ENCODE assay signal across 34 cellular contexts in the genomic region with DNA sequence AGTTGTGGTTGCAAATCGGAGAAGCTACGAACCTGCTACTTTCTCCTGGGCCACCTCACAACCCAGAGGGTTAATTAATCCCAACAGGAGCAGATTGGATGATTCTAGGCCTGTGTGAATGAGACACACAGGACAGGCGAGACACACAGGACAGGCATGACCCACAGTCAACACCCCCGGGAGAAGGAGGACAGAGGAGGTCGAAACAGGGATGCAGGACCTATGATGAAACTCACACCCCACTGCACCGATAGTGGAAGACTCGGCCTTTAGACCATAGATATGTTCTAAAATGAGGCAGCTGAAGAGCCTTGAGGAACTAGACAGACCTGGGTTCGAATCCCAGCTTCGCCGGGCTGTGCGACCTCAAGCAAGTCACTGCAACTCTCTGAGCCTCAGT. TPM values are rescaled to one million over a fixed set of nuclear protein-coding genes. Genes with fewer than 3 reads are reported as not detected.
"Had no signal": no experiment of that assay in that cellular context is flagged by ENCODE, and none has a peak within 500 bp of the region (broad histone marks: within the 10 kb centered on the region; RNA-seq: fewer than 3 reads in every experiment).

No MANE protein-coding gene starts in this region.

- H3K4me3 Mint-ChIP-seq: activated CD4-positive, alpha-beta memory T cell treated with anti-CD3 and anti-CD28 coated beads, Interleukin-2, amount 10 ng/mL, durations not matched to agents 7 days and 5 days; activated CD8-positive, alpha-beta memory T cell treated with anti-CD3 and anti-CD28 coated beads, Interleukin-2, amount 10 ng/mL, durations not matched to agents 7 days and 5 days; activated naive CD4-positive, alpha-beta T cell treated with anti-CD3 and anti-CD28 coated beads, Interleukin-2, amount 10 ng/mL, durations not matched to agents 7 days and 5 days; activated naive CD8-positive, alpha-beta T cell; activated naive CD8-positive, alpha-beta T cell treated with anti-CD3 and anti-CD28 coated beads, Interleukin-2, amount 50 U/mL, for 24 hours had no signal

- H3K36me3 Mint-ChIP-seq: activated CD8-positive, alpha-beta memory T cell treated with anti-CD3 and anti-CD28 coated beads, Interleukin-2, amount 10 ng/mL, durations not matched to agents 7 days and 5 days; activated naive CD4-positive, alpha-beta T cell treated with anti-CD3 and anti-CD28 coated beads, Interleukin-2, amount 10 ng/mL, durations not matched to agents 7 days and 5 days; activated naive CD8-positive, alpha-beta T cell had no signal

- H3K27ac Mint-ChIP-seq: activated CD4-positive, alpha-beta memory T cell treated with anti-CD3 and anti-CD28 coated beads, Interleukin-2, amount 10 ng/mL, durations not matched to agents 7 days and 5 days; activated CD8-positive, alpha-beta memory T cell treated with anti-CD3 and anti-CD28 coated beads, Interleukin-2, amount 10 ng/mL, durations not matched to agents 7 days and 5 days; activated naive CD4-positive, alpha-beta T cell treated with anti-CD3 and anti-CD28 coated beads, Interleukin-2, amount 10 ng/mL, durations not matched to agents 7 days and 5 days; activated naive CD8-positive, alpha-beta T cell; activated naive CD8-positive, alpha-beta T cell treated with anti-CD3 and anti-CD28 coated beads, Interleukin-2, amount 50 U/mL, for 24 hours had no signal

- H3K4me2 ChIP-seq: PC-9 had no signal

- H3K27me3 ChIP-seq: brain microvascular endothelial cell had no signal

- FAIRE-seq: RCC 7860 had no signal

- ATAC-seq: activated CD8-positive, alpha-beta memory T cell treated with anti-CD3 and anti-CD28 coated beads, Interleukin-2, amount 10 ng/mL, durations not matched to agents 7 days and 5 days; activated naive CD8-positive, alpha-beta T cell treated with anti-CD3 and anti-CD28 coated beads, Interleukin-2, amount 50 U/mL, for 24 hours; Right ventricle myocardium inferior had no signal

- DNase-seq: activated CD4-positive, alpha-beta memory T cell treated with anti-CD3 and anti-CD28 coated beads, Interleukin-2, amount 10 ng/mL, durations not matched to agents 7 days and 5 days; activated CD4-positive, alpha-beta T cell treated with anti-CD3 and anti-CD28 coated beads for 1 hour; activated CD4-positive, alpha-beta T cell treated with anti-CD3 and anti-CD28 coated beads for 48 hours; activated CD4-positive, CD25-positive, alpha-beta regulatory T cell; activated CD8-positive, alpha-beta memory T cell treated with anti-CD3 and anti-CD28 coated beads for 24 hours; activated CD8-positive, alpha-beta memory T cell treated with anti-CD3 and anti-CD28 coated beads, Interleukin-2, amount 10 ng/mL, durations not matched to agents 7 days and 5 days; activated CD8-positive, alpha-beta memory T cell treated with anti-CD3 and anti-CD28 coated beads, Interleukin-2, amount 50 U/mL, for 48 hours; activated effector memory CD4-positive, alpha-beta T cell treated with Interleukin-2 at 50 U/mL for 16 hours; activated naive CD4-positive, alpha-beta T cell treated with anti-CD3 and anti-CD28 coated beads, Interleukin-2, amount 10 ng/mL, durations not matched to agents 7 days and 5 days; activated naive CD8-positive, alpha-beta T cell treated with anti-CD3 and anti-CD28 coated beads, Interleukin-2, amount 50 U/mL, for 24 hours; activated T-cell treated with anti-CD3 and anti-CD28 coated beads, Interleukin-2, amount 50 U/mL, for 48 hours; anterior cingulate cortex; brain microvascular endothelial cell; NCI-H1092 treated with DMSO at 0.1 percent for 48 hours; NCI-H1417; NCI-H146; NCI-H187; NCI-H2029 treated with DMSO at 0.1 percent for 48 hours; NCI-H2107; NCI-H2171; NCI-H510A; NCI-H526; NCI-H748 treated with DMSO at 0.1 percent for 48 hours; NK-92 treated with Interleukin-12 subunit alpha and Interleukin-12 subunit beta, amount 100 ng/mL, for 24 hours; PC-9; SIG-M5; T1000; WERI-Rb-1 had no signal

- H3K4me3 ChIP-seq: PC-9 had no signal

- H3K4me1 Mint-ChIP-seq: activated CD4-positive, alpha-beta memory T cell treated with anti-CD3 and anti-CD28 coated beads, Interleukin-2, amount 10 ng/mL, durations not matched to agents 7 days and 5 days; activated CD8-positive, alpha-beta memory T cell treated with anti-CD3 and anti-CD28 coated beads, Interleukin-2, amount 10 ng/mL, durations not matched to agents 7 days and 5 days; activated naive CD4-positive, alpha-beta T cell treated with anti-CD3 and anti-CD28 coated beads, Interleukin-2, amount 10 ng/mL, durations not matched to agents 7 days and 5 days; activated naive CD8-positive, alpha-beta T cell treated with anti-CD3 and anti-CD28 coated beads, Interleukin-2, amount 50 U/mL, for 24 hours had no signal

- H2AFZ ChIP-seq: PC-9 had no signal

- H3K27ac ChIP-seq: brain microvascular endothelial cell, PC-9, RWPE1, WERI-Rb-1 had no signal

- H3K9me3 Mint-ChIP-seq: activated CD4-positive, alpha-beta memory T cell treated with anti-CD3 and anti-CD28 coated beads, Interleukin-2, amount 10 ng/mL, durations not matched to agents 7 days and 5 days; activated naive CD4-positive, alpha-beta T cell treated with anti-CD3 and anti-CD28 coated beads, Interleukin-2, amount 10 ng/mL, durations not matched to agents 7 days and 5 days; activated naive CD8-positive, alpha-beta T cell treated with anti-CD3 and anti-CD28 coated beads, Interleukin-2, amount 50 U/mL, for 24 hours had no signal

- H3K27me3 Mint-ChIP-seq: activated naive CD8-positive, alpha-beta T cell had no signal

- H3K36me3 ChIP-seq: brain microvascular endothelial cell, WERI-Rb-1 had no signal

RNA-seq across cellular contexts. Expression of a gene that starts 11.6 kb away (rescaled TPM):
- total RNA-seq: OCI-LY7, PC-9, SK-MEL-5 had no signal
